In genomic region chr1:113759341-113760101, GRCh38 we compare ENCODE assay signal across 8 cellular contexts. TPM values are rescaled to one million over a fixed set of nuclear protein-coding genes. Genes with fewer than 3 reads are reported as not detected.
DNase-seq lines count a peak whose midpoint lies in the region; ATAC-seq and TF ChIP-seq lines count a peak whose summit lies in the region.

TSS of gene PHTF1 (minus strand) at chr1:113759486. CDS start at chr1:113758703, 783 bp downstream.

- peaks cover 24% of the 10 kb centered on the region for H3K36me3 Mint-ChIP-seq in activated T-helper 1 cell treated with anti-CD3 and anti-CD28 coated beads, Interleukin-12 subunit alpha, Interleukin-12 subunit beta, Interleukin-2, Interleukin-4 antibody, amounts not matched to agents 30 ng/mL and 10 ng/mL and 1 ng/mL, durations not matched to agents 14 hours and 24 hours and 36 hours (ENCODE audit: low read depth)
- no peaks in the 10 kb centered on the region for H3K36me3 Mint-ChIP-seq in naive B cell

- H3K18ac ChIP-seq in IMR-90 (ENCODE audit: low read depth, low read length) = peak within 1 kb of the TSS; percentile 92

- 0% methylated on average over 11 of the region's 45 CpGs; no CpG with 5 or more reads in 1 of the 2 experiments for whole genome bisulfite sequencing in IMR-90 (ENCODE audit: extremely low coverage in 2 of 2, insufficient read length in 1 of 2), 2 experiments

- H3K9ac ChIP-seq in IMR-90 (ENCODE audit: low read depth, low read length) = peak within 1 kb of the TSS; percentile 100
- peak within 1 kb of the TSS; percentile 88 for H3K9ac ChIP-seq in fibroblast of lung (ENCODE audit: insufficient read depth, low read length)

- peak within 1 kb of the TSS; percentile 97 for H3K27ac Mint-ChIP-seq in activated T-helper 1 cell treated with anti-CD3 and anti-CD28 coated beads, Interleukin-12 subunit alpha, Interleukin-12 subunit beta, Interleukin-2, Interleukin-4 antibody, amounts not matched to agents 30 ng/mL and 10 ng/mL and 1 ng/mL, durations not matched to agents 14 hours and 24 hours and 36 hours
- peak within 1 kb of the TSS; percentile 93 to 97 (median 96) for H3K27ac Mint-ChIP-seq in naive B cell

- peak; percentile 72 for DNase-seq in DMS79 treated with DMSO at 0.1 percent for 48 hours (lab: John Stamatoyannopoulos, UW)
- DNase-seq in IMR-90 = peak; percentile 81
- DNase-seq in Panc1 (ENCODE audit: low read depth, low spot score) = no peak
- peak; percentile 53 for DNase-seq in activated T-helper 1 cell treated with anti-CD3 and anti-CD28 coated beads, Interleukin-12 subunit alpha, Interleukin-12 subunit beta, Interleukin-2, Interleukin-4 antibody, amounts not matched to agents 30 ng/mL and 10 ng/mL and 1 ng/mL, durations not matched to agents 14 hours and 24 hours and 36 hours (ENCODE audit: low spot score)
- DNase-seq in fibroblast of lung (ENCODE audit: low read depth in 2 of 2) = peak; percentile 76 to 80
- peak; percentile 61 for DNase-seq in naive B cell
- peak; percentile 52 for DNase-seq in stimulated activated naive CD4-positive, alpha-beta T cell treated with Interleukin-2 at 50 U/mL for 16 hours (lab: John Stamatoyannopoulos, UW)

- peak within 1 kb of the TSS; percentile 97 for H3K23ac ChIP-seq in IMR-90 (ENCODE audit: low read depth, low read length)

- H3K4me3 Mint-ChIP-seq in activated T-helper 1 cell treated with anti-CD3 and anti-CD28 coated beads, Interleukin-12 subunit alpha, Interleukin-12 subunit beta, Interleukin-2, Interleukin-4 antibody, amounts not matched to agents 30 ng/mL and 10 ng/mL and 1 ng/mL, durations not matched to agents 14 hours and 24 hours and 36 hours = peak within 1 kb of the TSS; percentile 95
- H3K4me3 Mint-ChIP-seq in naive B cell = peak within 1 kb of the TSS; percentile 92 to 98 (median 96)

- H3K4me2 ChIP-seq in IMR-90 (ENCODE audit: low read depth, low read length) = peak within 1 kb of the TSS; percentile 93
- H3K4me2 ChIP-seq in fibroblast of lung (ENCODE audit: extremely low read depth, insufficient read depth, low read length) = peak within 1 kb of the TSS; percentile 98

- peak; percentile 81; the same call in 1 of the 2 replicates for TF ChIP-seq POLR2A in IMR-90 (IDR thresholded peaks at IDR 0.05; ENCODE audit: low read depth, low read length)

- H3K27me3 ChIP-seq in IMR-90 (ENCODE audit: control insufficient read depth, insufficient read depth, low read length) (no peaks in the 10 kb centered on the region), Panc1 (ENCODE audit: control insufficient read depth, insufficient read depth, low read length) (no peaks in the 10 kb centered on the region), fibroblast of lung (ENCODE audit: control insufficient read depth, insufficient read depth, low read length) (no peaks in the 10 kb centered on the region)

- H3K4me1 Mint-ChIP-seq in activated T-helper 1 cell treated with anti-CD3 and anti-CD28 coated beads, Interleukin-12 subunit alpha, Interleukin-12 subunit beta, Interleukin-2, Interleukin-4 antibody, amounts not matched to agents 30 ng/mL and 10 ng/mL and 1 ng/mL, durations not matched to agents 14 hours and 24 hours and 36 hours (ENCODE audit: low read depth) = peaks cover 37% of the 10 kb centered on the region
- peaks cover 14 to 37% (median 26%) of the 10 kb centered on the region in 3 donors for H3K4me1 Mint-ChIP-seq in naive B cell

- no peaks in the 10 kb centered on the region for H3K4me1 ChIP-seq in IMR-90 (ENCODE audit: control insufficient read depth, insufficient read depth, low read length)
- H3K4me1 ChIP-seq in Panc1 (ENCODE audit: control insufficient read depth, insufficient read depth, low read length) = peaks cover 6% of the 10 kb centered on the region
- peaks cover 4% of the 10 kb centered on the region for H3K4me1 ChIP-seq in fibroblast of lung (ENCODE audit: control insufficient read depth, extremely low read depth, insufficient read depth, low read length)

- H2BK120ac ChIP-seq in IMR-90 (ENCODE audit: low read depth, low read length) = peak within 1 kb of the TSS; percentile 76

- H3K4ac ChIP-seq in IMR-90 (ENCODE audit: low read depth, low read length) = peak within 1 kb of the TSS; percentile 95

- 0 out of 2 replicates have a peak, but pooled peaks have one; percentile 3 for TF ChIP-seq RAD21 in IMR-90 (IDR thresholded peaks at IDR 0.05; ENCODE audit: low read length)

- H3K27me3 Mint-ChIP-seq in activated T-helper 1 cell treated with anti-CD3 and anti-CD28 coated beads, Interleukin-12 subunit alpha, Interleukin-12 subunit beta, Interleukin-2, Interleukin-4 antibody, amounts not matched to agents 30 ng/mL and 10 ng/mL and 1 ng/mL, durations not matched to agents 14 hours and 24 hours and 36 hours (ENCODE audit: insufficient read depth) = no peaks in the 10 kb centered on the region
- no peaks in the 10 kb centered on the region for H3K27me3 Mint-ChIP-seq in naive B cell

- intact Hi-C loops in IMR-90 (cut with micrococcal nuclease) = loop anchor here (1.0 to 10.0 kb wide), 3 partner anchors 53 to 635 kb away; partner anchors contain the start of genes AP4B1, DCLRE1B and RSBN1
- intact Hi-C loops in Panc1 (cut with micrococcal nuclease; ENCODE audit: unreplicated experiment) = no loop called here
- intact Hi-C loops in activated T-helper 1 cell treated with anti-CD3 and anti-CD28 coated beads, Interleukin-12 subunit alpha, Interleukin-12 subunit beta, Interleukin-2, Interleukin-4 antibody, amounts not matched to agents 30 ng/mL and 10 ng/mL and 1 ng/mL, durations not matched to agents 14 hours and 24 hours and 36 hours (cut with micrococcal nuclease) = loop anchor here (1.0 to 2.0 kb wide), 8 partner anchors 24 to 1141 kb away; partner anchors contain the start of genes CAPZA1, DCLRE1B, HIPK1 and LRIG2

- peak within 1 kb of the TSS; percentile 67 for H2AK5ac ChIP-seq in IMR-90 (ENCODE audit: low read depth, low read length)

- H2BK20ac ChIP-seq in IMR-90 (ENCODE audit: low read depth, low read length) = peak within 1 kb of the TSS; percentile 18; the same call in 1 of the 2 replicates

- no peaks in the 10 kb centered on the region for H3K9me3 Mint-ChIP-seq in activated T-helper 1 cell treated with anti-CD3 and anti-CD28 coated beads, Interleukin-12 subunit alpha, Interleukin-12 subunit beta, Interleukin-2, Interleukin-4 antibody, amounts not matched to agents 30 ng/mL and 10 ng/mL and 1 ng/mL, durations not matched to agents 14 hours and 24 hours and 36 hours
- no peaks in the 10 kb centered on the region for H3K9me3 Mint-ChIP-seq in naive B cell

- H2BK5ac ChIP-seq in IMR-90 (ENCODE audit: low read depth, low read length, poor library complexity, severe bottlenecking) = peak within 1 kb of the TSS; percentile 89

- H3K4me3 ChIP-seq in IMR-90 (ENCODE audit: insufficient read depth, low read depth, low read length) = peak within 1 kb of the TSS; percentile 86
- H3K4me3 ChIP-seq in Panc1 (ENCODE audit: low read depth in 2 of 2, low read length in 2 of 2) = peak within 1 kb of the TSS; percentile 54 to 79
- H3K4me3 ChIP-seq in fibroblast of lung (replicated peaks in 1 of 4; ENCODE audit: control extremely low read depth in 1 of 4, insufficient read depth in 1 of 4, low read depth in 3 of 4, low read length in 4 of 4) = peak within 1 kb of the TSS; percentile 64 to 95 (median 67)

- POLR2A ChIA-PET in IMR-90 (lab: Charles Lee; ENCODE audit: unreplicated experiment) (interaction anchor here (0.6 to 1.0 kb wide), 3 partner anchors 52 to 76 kb away, joined by 3 to 16 read pairs (median 3); no protein-coding TSS in a partner anchor), Panc1 (lab: Charles Lee) (interaction anchor here (0.6 kb wide), 4 partner anchors 37 to 368 kb away, joined by 3 to 9 read pairs (median 4); partner anchors contain the start of gene DCLRE1B)

- TF ChIP-seq CTCF in IMR-90 (conservative IDR thresholded peaks at IDR 0.05; ENCODE audit: low read depth, low read length) (no peak), Panc1 (IDR thresholded peaks at IDR 0.05) (no peak), fibroblast of lung (conservative IDR thresholded peaks at IDR 0.05 in 1 of 2, IDR thresholded peaks at IDR 0.05 in 1 of 2; ENCODE audit: low read depth in 1 of 2, low read length in 2 of 2) (no peak)

- CTCF ChIA-PET in IMR-90 (lab: Yijun Ruan, JAX) (no interaction called here), Panc1 (lab: Charles Lee) (no interaction called here)

- dilution Hi-C loops in IMR-90 (cut with HindIII; ENCODE audit: low sequenced_read_pairs, unreplicated experiment) = no loop called here

- H3K9me1 ChIP-seq in IMR-90 (ENCODE audit: insufficient read depth, low read length) = no peaks in the 10 kb centered on the region

- peak within 1 kb of the TSS; percentile 94 for H3K27ac ChIP-seq in IMR-90 (ENCODE audit: insufficient read depth, low read length)
- peak within 1 kb of the TSS; percentile 93 for H3K27ac ChIP-seq in Panc1 (ENCODE audit: low read length)
- H3K27ac ChIP-seq in fibroblast of lung (ENCODE audit: insufficient read depth, low read length) = peak within 1 kb of the TSS; percentile 99

- H3K79me1 ChIP-seq in IMR-90 (ENCODE audit: low read depth in 1 of 2, low read length in 2 of 2) = peaks cover 9 to 21% of the 10 kb centered on the region in 2 experiments; a peak in 3 of 4 replicates

- H2AK9ac ChIP-seq in IMR-90 (replicated peaks; ENCODE audit: low read depth, low read length, poor library complexity) = peak within 1 kb of the TSS; percentile 97

- H4K5ac ChIP-seq in IMR-90 (ENCODE audit: low read depth, low read length) = peak within 1 kb of the TSS; percentile 92

- ATAC-seq in GM21529 (IDR thresholded peaks at IDR 0.05; ENCODE audit: unreplicated experiment) (peak; percentile 84), IMR-90 (ENCODE audit: low read depth) (peak; percentile 96), Panc1 (peak; percentile 96), naive B cell (ENCODE audit: low read depth in 2 of 2) (peak; percentile 70 to 74)

- H3K9me3 ChIP-seq in IMR-90 (ENCODE audit: control insufficient read depth, insufficient read depth, low read length) (no peaks in the 10 kb centered on the region), Panc1 (ENCODE audit: control insufficient read depth, insufficient read depth, low read depth, low read length) (no peaks in the 10 kb centered on the region), fibroblast of lung (ENCODE audit: control insufficient read depth, insufficient read depth, low read depth, low read length) (no peaks in the 10 kb centered on the region)

- peak within 1 kb of the TSS; percentile 99 for H3K14ac ChIP-seq in IMR-90 (replicated peaks; ENCODE audit: low read depth, low read length)

- H2AFZ ChIP-seq in IMR-90 (replicated peaks; ENCODE audit: low read length, poor library complexity) (peak within 1 kb of the TSS; percentile 95), fibroblast of lung (ENCODE audit: low read length) (peak within 1 kb of the TSS; percentile 99)

- H3K36me3 ChIP-seq in IMR-90 (ENCODE audit: control insufficient read depth, insufficient read depth, low read length) = no peaks in the 10 kb centered on the region
- H3K36me3 ChIP-seq in Panc1 (ENCODE audit: control insufficient read depth, insufficient read depth, low read length) = peaks cover 8% of the 10 kb centered on the region
- no peaks in the 10 kb centered on the region for H3K36me3 ChIP-seq in fibroblast of lung (ENCODE audit: control insufficient read depth, insufficient read depth, low read length)

- H3K56ac ChIP-seq in IMR-90 (ENCODE audit: extremely low read depth, insufficient read depth, low read length) = peak within 1 kb of the TSS; percentile 98

- no peaks in the 10 kb centered on the region for H4K20me1 ChIP-seq in IMR-90 (ENCODE audit: insufficient read depth, low read length)
- no peaks in the 10 kb centered on the region for H4K20me1 ChIP-seq in fibroblast of lung (ENCODE audit: control insufficient read depth, extremely low read depth, insufficient read depth, low read length)

- in situ Hi-C loops in IMR-90 (cut with MboI; ENCODE audit: low sequenced_read_pairs) = no loop called here
- in situ Hi-C loops in Panc1 (cut with HindIII; ENCODE audit: low pct_unique_long_range_greater_than_20kb, low sequenced_read_pairs) = no loop called here

- H2BK15ac ChIP-seq in IMR-90 (ENCODE audit: low read depth, low read length) = peak within 1 kb of the TSS; percentile 97; the same call in 2 of the 3 replicates

- H4K8ac ChIP-seq in IMR-90 (ENCODE audit: low read depth in 2 of 2, low read length in 2 of 2) = peak within 1 kb of the TSS; percentile 98 to 99

- H3K79me2 ChIP-seq in fibroblast of lung (ENCODE audit: control insufficient read depth, insufficient read depth, low read length) = peaks cover 9% of the 10 kb centered on the region

- peak within 1 kb of the TSS; percentile 96 for H4K91ac ChIP-seq in IMR-90 (ENCODE audit: insufficient read depth, low read depth, low read length)

- BruUV-seq in IMR-90 (replicated peaks; lab: Mats Ljungman, UMichigan) = no TSS peak
- BruUV-seq in Panc1 (replicated peaks; lab: Mats Ljungman, UMichigan) = no TSS peak

RNA-seq across cellular contexts. Expression of gene PHTF1, which starts in this region (rescaled TPM):
- total RNA-seq in IMR-90 (2012; rRNA removed) (13.3 and 20.6 TPM in 2 replicates), Panc1 (2021; ENCODE audit: unreplicated experiment) (32.0 TPM), fibroblast of lung (33.4 and 36.3 TPM in 2 replicates)
- polyA plus RNA-seq in IMR-90 (2012; rRNA removed) (7.6 and 9.6 TPM in 2 replicates), fibroblast of lung (15.4 and 16.9 TPM in 2 replicates), naive B cell (ENCODE audit: low read depth in 6 of 6) (10 to 100 TPM in 2 of 6 donors, 1 to 10 TPM in 4; 6.7 to 13.4 (median 9.6) TPM)
- polyA plus RNA-seq in IMR-90 (2012; cell fraction: cytosol; rRNA removed) = 3.6 and 3.7 TPM in 2 replicates
- 6.1 and 13.0 TPM in 2 replicates for polyA plus RNA-seq in IMR-90 (2012; cell fraction: nucleus; rRNA removed; ENCODE audit: low replicate concordance)
- 13.9 TPM for polyA plus RNA-seq in Panc1 (2012; ENCODE audit: insufficient read length)
- 14.7 and 16.6 TPM in 2 replicates for total RNA-seq in activated T-helper 1 cell treated with anti-CD3 and anti-CD28 coated beads, Interleukin-12 subunit alpha, Interleukin-12 subunit beta, Interleukin-2, Interleukin-4 antibody, amounts not matched to agents 30 ng/mL and 10 ng/mL and 1 ng/mL, durations not matched to agents 14 hours and 24 hours and 36 hours
- 18.1 and 20.1 TPM in 2 replicates for polyA plus RNA-seq in fibroblast of lung (2012)
- 4.7 and 7.0 TPM in 2 replicates for polyA minus RNA-seq in fibroblast of lung (ENCODE audit: low replicate concordance)
